ENCODE assay signal across 1 cellular context in genomic region chr5:116524051-116524450, GRCh38.
TF ChIP-seq lines count a peak whose summit lies in the region.

No MANE protein-coding gene starts in this region.

TF ChIP-seq in SK-N-SH, 30 proteins besides CTCF, POLR2A, EP300 and RAD21 (continued from another document):
- TF ChIP-seq FOSL2 (IDR thresholded peaks at IDR 0.05; ENCODE audit: borderline replicate concordance, low read depth), result no peak
- no peak for TF ChIP-seq REST (IDR thresholded peaks at IDR 0.05; ENCODE audit: low read depth, low read length)
- TF ChIP-seq GATA2 (CRISPR knock-in tag; IDR thresholded peaks at IDR 0.05), result peak; percentile 92
- no peak for TF ChIP-seq RFX5 (IDR thresholded peaks at IDR 0.05; ENCODE audit: low read length)
- TF ChIP-seq EZH2phosphoT487 (IDR thresholded peaks at IDR 0.05; ENCODE audit: borderline replicate concordance, low read depth), result no peak
- TF ChIP-seq ZBTB33 (IDR thresholded peaks at IDR 0.05; ENCODE audit: borderline replicate concordance, low read depth), result no peak
